1 cellular context compared by ENCODE assay signal in the genomic region with DNA sequence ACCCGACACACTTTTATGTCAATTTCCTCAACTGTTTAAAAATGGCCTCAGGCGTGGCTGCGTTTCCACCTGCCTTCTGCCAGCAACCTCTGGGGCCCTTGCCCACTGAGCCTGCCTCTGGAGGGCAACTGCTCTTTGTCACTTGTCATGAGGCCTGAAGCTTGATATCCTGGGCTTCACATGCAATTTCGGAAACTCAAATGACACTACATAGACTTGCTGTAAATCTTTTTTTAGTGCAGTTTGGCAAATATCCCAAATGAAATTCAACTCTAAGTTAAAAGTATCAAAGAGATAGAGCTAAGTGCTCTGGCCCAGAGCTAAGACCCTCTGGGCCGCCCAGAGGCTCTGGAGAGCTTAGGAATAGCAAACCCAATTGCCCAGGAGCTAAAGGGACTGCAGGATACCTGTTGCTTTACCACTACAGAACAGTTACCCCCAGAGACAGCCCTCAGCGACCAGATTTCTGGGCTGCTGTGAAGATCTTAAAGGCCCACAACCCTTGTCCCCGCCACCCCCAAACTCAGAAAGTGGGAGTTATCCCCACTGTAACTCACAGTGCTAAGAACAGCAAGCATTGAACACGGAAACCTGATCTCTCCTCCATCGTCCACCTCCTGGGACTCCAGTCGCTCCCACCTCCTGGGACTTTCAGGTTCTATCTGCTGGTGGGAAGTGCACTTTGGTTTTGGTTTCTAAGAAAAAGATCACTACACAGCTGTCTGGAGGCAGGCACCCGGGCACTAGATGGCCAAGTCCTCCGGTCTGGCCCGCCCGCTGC.
TF ChIP-seq lines count a peak whose summit lies in the region.

No MANE protein-coding gene starts in this region.

TF ChIP-seq in HEK293, 187 proteins besides CTCF, POLR2A, EP300 and RAD21 (continued from another document):
- TF ChIP-seq, protein P1, sequence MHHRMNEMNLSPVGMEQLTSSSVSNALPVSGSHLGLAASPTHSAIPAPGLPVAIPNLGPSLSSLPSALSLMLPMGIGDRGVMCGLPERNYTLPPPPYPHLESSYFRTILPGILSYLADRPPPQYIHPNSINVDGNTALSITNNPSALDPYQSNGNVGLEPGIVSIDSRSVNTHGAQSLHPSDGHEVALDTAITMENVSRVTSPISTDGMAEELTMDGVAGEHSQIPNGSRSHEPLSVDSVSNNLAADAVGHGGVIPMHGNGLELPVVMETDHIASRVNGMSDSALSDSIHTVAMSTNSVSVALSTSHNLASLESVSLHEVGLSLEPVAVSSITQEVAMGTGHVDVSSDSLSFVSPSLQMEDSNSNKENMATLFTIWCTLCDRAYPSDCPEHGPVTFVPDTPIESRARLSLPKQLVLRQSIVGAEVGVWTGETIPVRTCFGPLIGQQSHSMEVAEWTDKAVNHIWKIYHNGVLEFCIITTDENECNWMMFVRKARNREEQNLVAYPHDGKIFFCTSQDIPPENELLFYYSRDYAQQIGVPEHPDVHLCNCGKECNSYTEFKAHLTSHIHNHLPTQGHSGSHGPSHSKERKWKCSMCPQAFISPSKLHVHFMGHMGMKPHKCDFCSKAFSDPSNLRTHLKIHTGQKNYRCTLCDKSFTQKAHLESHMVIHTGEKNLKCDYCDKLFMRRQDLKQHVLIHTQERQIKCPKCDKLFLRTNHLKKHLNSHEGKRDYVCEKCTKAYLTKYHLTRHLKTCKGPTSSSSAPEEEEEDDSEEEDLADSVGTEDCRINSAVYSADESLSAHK (tag by site-specific recombination; IDR thresholded peaks at IDR 0.05), result no peak
